Comparison of ENCODE assay signal across 7 cellular contexts in genomic region chr9:69122391-69123141, GRCh38. TPM values are rescaled to one million over a fixed set of nuclear protein-coding genes. Genes with fewer than 3 reads are reported as not detected.
DNase-seq lines count a peak whose midpoint lies in the region; ATAC-seq and TF ChIP-seq lines count a peak whose summit lies in the region.

No MANE protein-coding gene starts in this region.

- ATAC-seq in right cardiac atrium = peak; percentile 28 to 55
- ATAC-seq in HG03565 (IDR thresholded peaks at IDR 0.05; ENCODE audit: unreplicated experiment) = no peak

- H3K4me3 Mint-ChIP-seq in activated naive CD8-positive, alpha-beta T cell treated with anti-CD3 and anti-CD28 coated beads for 36 hours = peak overlapping the region; percentile 85

- H3K4me1 ChIP-seq in right cardiac atrium (ENCODE audit: control insufficient read depth, insufficient read depth, low read length) = no peaks in the 10 kb centered on the region

- no peaks in the 10 kb centered on the region for H3K9me3 Mint-ChIP-seq in activated naive CD8-positive, alpha-beta T cell treated with anti-CD3 and anti-CD28 coated beads for 36 hours

- H3K9me3 ChIP-seq in right cardiac atrium (ENCODE audit: control insufficient read depth, low read length) = no peaks in the 10 kb centered on the region

- TF ChIP-seq CTCF in GM12865 (IDR thresholded peaks at IDR 0.05; ENCODE audit: insufficient read depth, low read depth, low read length, missing control alignments) = no peak
- TF ChIP-seq CTCF in retinal pigment epithelial cell (conservative IDR thresholded peaks at IDR 0.05; ENCODE audit: low read depth, low read length) = no peak

- H3K36me3 Mint-ChIP-seq in activated naive CD8-positive, alpha-beta T cell treated with anti-CD3 and anti-CD28 coated beads for 36 hours = no peaks in the 10 kb centered on the region

- intact Hi-C loops in right cardiac atrium (cut with DNase I) = no loop called here

- peaks cover 13% of the 10 kb centered on the region for H3K4me1 Mint-ChIP-seq in activated naive CD8-positive, alpha-beta T cell treated with anti-CD3 and anti-CD28 coated beads for 36 hours

- WGBS in right cardiac atrium = 29% methylated on average over 26 of the region's 26 CpGs

- in situ Hi-C loops in KBM-7 (cut with MboI; ENCODE audit: low pct_unique_long_range_greater_than_20kb, low sequenced_read_pairs) = no loop called here

- DNase-seq in GM12865 (ENCODE audit: low read depth) = no peak
- peak; percentile 39 for DNase-seq in KBM-7
- DNase-seq in activated naive CD8-positive, alpha-beta T cell treated with anti-CD3 and anti-CD28 coated beads for 36 hours = no peak
- DNase-seq in right cardiac atrium = no peak
- peak; percentile 72 for DNase-seq in retinal pigment epithelial cell (ENCODE audit: low read depth)
- no peak for DNase-seq in NCI-H2227 (lab: John Stamatoyannopoulos, UW; ENCODE audit: unreplicated experiment)

- H3K27me3 ChIP-seq in right cardiac atrium (ENCODE audit: control insufficient read depth, insufficient read depth) = no peaks in the 10 kb centered on the region

- peaks cover 9% of the 10 kb centered on the region for H3K27me3 Mint-ChIP-seq in activated naive CD8-positive, alpha-beta T cell treated with anti-CD3 and anti-CD28 coated beads for 36 hours

- H3K27ac ChIP-seq in right cardiac atrium (ENCODE audit: low read length) = peak overlapping the region; percentile 31

- peak overlapping the region; percentile 69 for H3K4me3 ChIP-seq in GM12865 (ENCODE audit: low read depth, low read length)
- peak overlapping the region; percentile 83 for H3K4me3 ChIP-seq in right cardiac atrium (ENCODE audit: low read length)
- H3K4me3 ChIP-seq in retinal pigment epithelial cell (ENCODE audit: low read length) = peak overlapping the region; percentile 85

- no peak overlapping the region for H3K27ac Mint-ChIP-seq in activated naive CD8-positive, alpha-beta T cell treated with anti-CD3 and anti-CD28 coated beads for 36 hours

RNA-seq across cellular contexts. Expression of gene TJP2, which starts 51.5 kb away (rescaled TPM):
- 1 to 10 TPM; 4.1 to 5.9 TPM for total RNA-seq in activated naive CD8-positive, alpha-beta T cell treated with anti-CD3 and anti-CD28 coated beads for 36 hours
- total RNA-seq in right cardiac atrium = 10 to 100 TPM; 37.9 to 56.3 (median 49.1) TPM
- 23.8 TPM for polyA plus RNA-seq in right cardiac atrium

Comparison
In these comparisons a context has a peak if more than half of its experiments do, and no peak if none do; other contexts are left out.
1. DNase-seq: peak in KBM-7 (single experiment) and retinal pigment epithelial cell (single experiment); none in GM12865 (single experiment), activated naive CD8-positive, alpha-beta T cell treated with anti-CD3 and anti-CD28 coated beads for 36 hours (single experiment), right cardiac atrium (0 of 3) and NCI-H2227 (single experiment).
2. RNA of gene TJP2, which starts 51.5 kb away (total RNA-seq): 37.9 to 56.3 TPM in right cardiac atrium; 4.1 to 5.9 TPM in activated naive CD8-positive, alpha-beta T cell treated with anti-CD3 and anti-CD28 coated beads for 36 hours; every median in the first group is over 4 times any median in the second.
3. Peak in every context shown above with its lines, with median percentiles within 50 percentile points of each other: H3K4me3 ChIP-seq.